ENCODE assay signal across 21 cellular contexts in genomic region chr14:32453857-32454810, GRCh38.
DNase-seq lines count a peak whose midpoint lies in the region; FAIRE-seq and TF ChIP-seq lines count a peak whose summit lies in the region.
"Had no signal": no experiment of that assay in that cellular context is flagged by ENCODE, and none has a peak within 500 bp of the region (broad histone marks: within the 10 kb centered on the region; RNA-seq: fewer than 3 reads in every experiment).

No MANE protein-coding gene starts in this region.

- no peak overlapping the region for H3K4me3 ChIP-seq in MM.1S (ENCODE audit: low read length)
- no peak overlapping the region for H3K4me3 ChIP-seq in fibroblast of villous mesenchyme (ENCODE audit: low read depth, low read length)
- H3K4me3 ChIP-seq in rectal smooth muscle tissue (ENCODE audit: low read length) = no peak overlapping the region
- no peak overlapping the region for H3K4me3 ChIP-seq in brain microvascular endothelial cell (ENCODE audit: low read depth, low read length)

- H3K4me1 ChIP-seq in MM.1S (ENCODE audit: low read length) = peaks cover 4% of the 10 kb centered on the region; the same call in 1 of the 2 replicates
- peaks cover 17% of the 10 kb centered on the region for H3K4me1 ChIP-seq in rectal smooth muscle tissue (ENCODE audit: control insufficient read depth, insufficient read depth, low read length)
- H3K4me1 ChIP-seq: Caco-2 had no signal

- FAIRE-seq in GM19239 (lab: Jason Lieb, UNC) = no peak
- FAIRE-seq: G401.6, GM12891 had no signal

- H3K27ac ChIP-seq in MM.1S (ENCODE audit: low read length) = peak overlapping the region; percentile 10; the same call in 1 of the 2 replicates
- peak overlapping the region; percentile 68 for H3K27ac ChIP-seq in rectal smooth muscle tissue (ENCODE audit: low read depth, low read length)
- H3K27ac ChIP-seq in brain microvascular endothelial cell = no peak overlapping the region
- H3K27ac ChIP-seq: KMS-11 had no signal

- no peaks in the 10 kb centered on the region for H3K9me3 ChIP-seq in MM.1S (replicated peaks; ENCODE audit: insufficient read depth, low read length)
- H3K9me3 ChIP-seq: Caco-2 had no signal

- no peak for TF ChIP-seq CTCF in MM.1S (IDR thresholded peaks at IDR 0.05; ENCODE audit: low read length)
- no peak for TF ChIP-seq CTCF in fibroblast of villous mesenchyme (IDR thresholded peaks at IDR 0.05; ENCODE audit: insufficient read depth, low read depth, low read length)
- no peak for TF ChIP-seq CTCF in brain microvascular endothelial cell (IDR thresholded peaks at IDR 0.05; ENCODE audit: low read depth, low read length, missing control alignments)

- H3K36me3 ChIP-seq in MM.1S (replicated peaks; ENCODE audit: insufficient read depth, low read length) (no peaks in the 10 kb centered on the region), rectal smooth muscle tissue (ENCODE audit: control insufficient read depth, insufficient read depth, low read length) (no peaks in the 10 kb centered on the region), brain microvascular endothelial cell (replicated peaks) (no peaks in the 10 kb centered on the region)

- DNase-seq in EL = peak; percentile 28
- peak; percentile 28 for DNase-seq in MM.1S
- DNase-seq in fibroblast of villous mesenchyme (ENCODE audit: low read depth) = peak; percentile 70
- DNase-seq in Kasumi-1 (lab: John Stamatoyannopoulos, UW) = no peak
- DNase-seq in brain microvascular endothelial cell = no peak
- no peak for DNase-seq in GM19239 (ENCODE audit: insufficient read length, low spot score)
- DNase-seq: activated CD4-positive, CD25-positive, alpha-beta regulatory T cell; activated CD8-positive, alpha-beta memory T cell treated with anti-CD3 and anti-CD28 coated beads for 24 hours; activated naive CD8-positive, alpha-beta T cell treated with anti-CD3 and anti-CD28 coated beads, Interleukin-2, amount 10 ng/mL, durations not matched to agents 7 days and 5 days; Caco-2; caudate nucleus; hippocampal formation; islet precursor cell; NCI-H1105; NCI-H2107; stimulated activated naive CD8-positive, alpha-beta T cell treated with anti-CD3 and anti-CD28 coated beads, Interleukin-15, Interleukin-2, amounts not matched to agents 100 U/mL and 50 U/mL, for 24 hours; T-helper 17 cell had no signal

- peak overlapping the region; percentile 3; the same call in 1 of the 2 replicates for H3K4me2 ChIP-seq in MM.1S (ENCODE audit: low read depth, low read length)
- H3K4me2 ChIP-seq: KMS-11 had no signal

- H3F3A ChIP-seq in MM.1S (ENCODE audit: insufficient read depth, low read length) = no peaks in the 10 kb centered on the region

- no peaks in the 10 kb centered on the region for H4K20me1 ChIP-seq in MM.1S (ENCODE audit: insufficient read depth, low read length)

- no peaks in the 10 kb centered on the region for H3K79me2 ChIP-seq in MM.1S (ENCODE audit: low read length)

- no peak overlapping the region for H2AFZ ChIP-seq in MM.1S (ENCODE audit: low read length)

- H3K27me3 ChIP-seq in MM.1S (replicated peaks; ENCODE audit: insufficient read depth, low read length) = no peaks in the 10 kb centered on the region
- no peaks in the 10 kb centered on the region for H3K27me3 ChIP-seq in rectal smooth muscle tissue (ENCODE audit: control insufficient read depth, insufficient read depth, low read length)
- no peaks in the 10 kb centered on the region for H3K27me3 ChIP-seq in brain microvascular endothelial cell (replicated peaks)

- H3K9me2 ChIP-seq in MM.1S (replicated peaks; ENCODE audit: insufficient read depth, low read length) = no peaks in the 10 kb centered on the region

- H3K9ac ChIP-seq in MM.1S (ENCODE audit: low read length) (no peak overlapping the region), rectal smooth muscle tissue (ENCODE audit: low read length) (no peak overlapping the region)
- H3K9ac ChIP-seq: KMS-11 had no signal

- in situ Hi-C loops in brain microvascular endothelial cell (cut with HindIII; ENCODE audit: low pct_ligation_motif_present, low sequenced_read_pairs) = no loop called here

Comparison
In these comparisons a context has a peak if more than half of its experiments do, and no peak if none do; other contexts are left out.
1. DNase-seq: peak in EL (single experiment), MM.1S (single experiment) and fibroblast of villous mesenchyme (single experiment); none in Kasumi-1 (0 of 2), brain microvascular endothelial cell (single experiment) and GM19239 (single experiment).